1 cellular context compared by ENCODE assay signal in genomic region chr6:131063764-131064272, GRCh38.
TF ChIP-seq lines count a peak whose summit lies in the region.

No MANE protein-coding gene starts in this region.

TF ChIP-seq in GM12878, 131 proteins besides CTCF, POLR2A, EP300 and RAD21 (continued from another document):
- TF ChIP-seq, protein P1, sequence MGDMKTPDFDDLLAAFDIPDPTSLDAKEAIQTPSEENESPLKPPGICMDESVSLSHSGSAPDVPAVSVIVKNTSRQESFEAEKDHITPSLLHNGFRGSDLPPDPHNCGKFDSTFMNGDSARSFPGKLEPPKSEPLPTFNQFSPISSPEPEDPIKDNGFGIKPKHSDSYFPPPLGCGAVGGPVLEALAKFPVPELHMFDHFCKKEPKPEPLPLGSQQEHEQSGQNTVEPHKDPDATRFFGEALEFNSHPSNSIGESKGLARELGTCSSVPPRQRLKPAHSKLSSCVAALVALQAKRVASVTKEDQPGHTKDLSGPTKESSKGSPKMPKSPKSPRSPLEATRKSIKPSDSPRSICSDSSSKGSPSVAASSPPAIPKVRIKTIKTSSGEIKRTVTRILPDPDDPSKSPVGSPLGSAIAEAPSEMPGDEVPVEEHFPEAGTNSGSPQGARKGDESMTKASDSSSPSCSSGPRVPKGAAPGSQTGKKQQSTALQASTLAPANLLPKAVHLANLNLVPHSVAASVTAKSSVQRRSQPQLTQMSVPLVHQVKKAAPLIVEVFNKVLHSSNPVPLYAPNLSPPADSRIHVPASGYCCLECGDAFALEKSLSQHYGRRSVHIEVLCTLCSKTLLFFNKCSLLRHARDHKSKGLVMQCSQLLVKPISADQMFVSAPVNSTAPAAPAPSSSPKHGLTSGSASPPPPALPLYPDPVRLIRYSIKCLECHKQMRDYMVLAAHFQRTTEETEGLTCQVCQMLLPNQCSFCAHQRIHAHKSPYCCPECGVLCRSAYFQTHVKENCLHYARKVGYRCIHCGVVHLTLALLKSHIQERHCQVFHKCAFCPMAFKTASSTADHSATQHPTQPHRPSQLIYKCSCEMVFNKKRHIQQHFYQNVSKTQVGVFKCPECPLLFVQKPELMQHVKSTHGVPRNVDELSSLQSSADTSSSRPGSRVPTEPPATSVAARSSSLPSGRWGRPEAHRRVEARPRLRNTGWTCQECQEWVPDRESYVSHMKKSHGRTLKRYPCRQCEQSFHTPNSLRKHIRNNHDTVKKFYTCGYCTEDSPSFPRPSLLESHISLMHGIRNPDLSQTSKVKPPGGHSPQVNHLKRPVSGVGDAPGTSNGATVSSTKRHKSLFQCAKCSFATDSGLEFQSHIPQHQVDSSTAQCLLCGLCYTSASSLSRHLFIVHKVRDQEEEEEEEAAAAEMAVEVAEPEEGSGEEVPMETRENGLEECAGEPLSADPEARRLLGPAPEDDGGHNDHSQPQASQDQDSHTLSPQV (IDR thresholded peaks at IDR 0.05): no peak
- no peak for TF ChIP-seq STAT1 (conservative IDR thresholded peaks at IDR 0.05)
